Comparison of ENCODE assay signal across 1 cellular context in the genomic region with DNA sequence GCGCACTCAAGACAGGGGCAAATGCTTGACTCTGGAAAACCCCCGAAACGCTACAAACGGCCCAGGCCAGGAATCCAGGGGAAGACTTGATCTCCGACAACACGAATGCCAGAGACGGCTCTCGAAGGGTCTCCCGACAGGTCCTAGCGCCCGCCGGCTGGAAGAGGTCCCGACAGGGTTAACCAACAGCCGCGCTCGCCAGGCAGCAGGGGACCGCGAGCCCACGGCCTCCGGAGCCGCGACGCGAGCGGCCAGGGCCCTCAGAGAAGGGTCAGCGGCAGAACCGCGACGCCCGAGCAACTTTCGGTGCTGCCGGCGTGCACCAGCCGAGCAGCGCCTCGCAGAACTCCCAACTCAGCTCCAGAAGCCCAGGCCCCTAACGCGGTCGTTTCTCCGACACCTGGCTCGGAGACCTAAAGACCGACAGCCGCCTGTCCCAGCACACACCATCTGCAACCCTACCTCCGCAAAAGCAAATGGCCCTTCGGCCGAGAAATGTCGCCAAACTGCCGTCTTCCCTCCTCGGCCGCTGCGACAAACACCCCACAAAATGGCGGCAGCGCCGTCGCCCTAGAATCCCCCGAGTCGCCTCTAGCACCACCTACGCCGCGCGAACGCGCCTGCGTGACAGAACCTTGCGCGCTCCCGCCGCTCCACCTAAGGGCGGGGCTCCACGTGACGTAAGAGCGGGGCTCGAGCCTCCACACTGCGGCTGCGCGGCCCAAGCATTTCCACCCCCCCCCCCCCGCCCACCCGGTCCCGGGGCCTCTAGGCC.
TF ChIP-seq lines count a peak whose summit lies in the region.

A gene (minus strand): TSS at position 567 of the 775 bp plus-strand sequence. CDS start 3,634 bp downstream, outside the sequence.

TF ChIP-seq in K562, 482 proteins besides CTCF, POLR2A, EP300 and RAD21 (continued from another document and continues in another):
- TF ChIP-seq, protein P1, sequence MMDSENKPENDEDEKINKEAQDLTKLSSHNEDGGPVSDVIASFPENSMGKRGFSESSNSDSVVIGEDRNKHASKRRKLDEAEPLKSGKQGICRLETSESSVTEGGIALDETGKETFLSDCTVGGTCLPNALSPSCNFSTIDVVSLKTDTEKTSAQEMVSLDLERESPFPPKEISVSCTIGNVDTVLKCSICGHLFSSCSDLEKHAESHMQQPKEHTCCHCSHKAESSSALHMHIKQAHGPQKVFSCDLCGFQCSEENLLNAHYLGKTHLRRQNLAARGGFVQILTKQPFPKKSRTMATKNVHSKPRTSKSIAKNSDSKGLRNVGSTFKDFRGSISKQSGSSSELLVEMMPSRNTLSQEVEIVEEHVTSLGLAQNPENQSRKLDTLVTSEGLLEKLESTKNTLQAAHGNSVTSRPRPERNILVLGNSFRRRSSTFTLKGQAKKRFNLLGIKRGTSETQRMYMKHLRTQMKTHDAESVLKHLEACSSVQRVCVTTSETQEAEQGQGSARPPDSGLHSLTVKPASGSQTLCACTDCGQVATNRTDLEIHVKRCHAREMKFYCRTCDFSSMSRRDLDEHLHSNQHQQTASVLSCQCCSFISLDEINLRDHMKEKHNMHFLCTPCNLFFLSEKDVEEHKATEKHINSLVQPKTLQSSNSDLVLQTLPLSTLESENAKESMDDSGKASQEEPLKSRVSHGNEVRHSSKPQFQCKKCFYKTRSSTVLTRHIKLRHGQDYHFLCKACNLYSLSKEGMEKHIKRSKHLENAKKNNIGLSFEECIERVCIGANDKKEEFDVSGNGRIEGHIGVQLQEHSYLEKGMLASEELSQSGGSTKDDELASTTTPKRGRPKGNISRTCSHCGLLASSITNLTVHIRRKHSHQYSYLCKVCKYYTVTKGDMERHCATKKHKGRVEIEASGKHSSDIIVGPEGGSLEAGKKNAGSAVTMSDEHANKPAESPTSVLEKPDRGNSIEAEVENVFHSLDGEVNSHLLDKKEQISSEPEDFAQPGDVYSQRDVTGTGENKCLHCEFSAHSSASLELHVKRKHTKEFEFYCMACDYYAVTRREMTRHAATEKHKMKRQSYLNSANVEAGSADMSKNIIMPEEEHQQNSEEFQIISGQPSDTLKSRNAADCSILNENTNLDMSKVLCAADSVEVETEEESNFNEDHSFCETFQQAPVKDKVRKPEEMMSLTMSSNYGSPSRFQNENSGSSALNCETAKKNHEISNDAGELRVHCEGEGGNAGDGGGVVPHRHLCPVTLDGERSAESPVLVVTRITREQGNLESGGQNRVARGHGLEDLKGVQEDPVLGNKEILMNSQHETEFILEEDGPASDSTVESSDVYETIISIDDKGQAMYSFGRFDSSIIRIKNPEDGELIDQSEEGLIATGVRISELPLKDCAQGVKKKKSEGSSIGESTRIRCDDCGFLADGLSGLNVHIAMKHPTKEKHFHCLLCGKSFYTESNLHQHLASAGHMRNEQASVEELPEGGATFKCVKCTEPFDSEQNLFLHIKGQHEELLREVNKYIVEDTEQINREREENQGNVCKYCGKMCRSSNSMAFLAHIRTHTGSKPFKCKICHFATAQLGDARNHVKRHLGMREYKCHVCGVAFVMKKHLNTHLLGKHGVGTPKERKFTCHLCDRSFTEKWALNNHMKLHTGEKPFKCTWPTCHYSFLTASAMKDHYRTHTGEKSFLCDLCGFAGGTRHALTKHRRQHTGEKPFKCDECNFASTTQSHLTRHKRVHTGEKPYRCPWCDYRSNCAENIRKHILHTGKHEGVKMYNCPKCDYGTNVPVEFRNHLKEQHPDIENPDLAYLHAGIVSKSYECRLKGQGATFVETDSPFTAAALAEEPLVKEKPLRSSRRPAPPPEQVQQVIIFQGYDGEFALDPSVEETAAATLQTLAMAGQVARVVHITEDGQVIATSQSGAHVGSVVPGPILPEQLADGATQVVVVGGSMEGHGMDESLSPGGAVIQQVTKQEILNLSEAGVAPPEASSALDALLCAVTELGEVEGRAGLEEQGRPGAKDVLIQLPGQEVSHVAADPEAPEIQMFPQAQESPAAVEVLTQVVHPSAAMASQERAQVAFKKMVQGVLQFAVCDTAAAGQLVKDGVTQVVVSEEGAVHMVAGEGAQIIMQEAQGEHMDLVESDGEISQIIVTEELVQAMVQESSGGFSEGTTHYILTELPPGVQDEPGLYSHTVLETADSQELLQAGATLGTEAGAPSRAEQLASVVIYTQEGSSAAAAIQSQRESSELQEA (IDR thresholded peaks at IDR 0.05; ENCODE audit: low read depth), result no peak
- TF ChIP-seq CBFB (CRISPR knock-in tag; IDR thresholded peaks at IDR 0.05) (0 out of 2 replicates have a peak, but pooled peaks have one; percentile 24), HDAC1 (IDR thresholded peaks at IDR 0.05) (peak in 1 of 2 experiments; percentile 72; a peak in 1 of 4 replicates), ZNF263 (CRISPR knock-in tag; IDR thresholded peaks at IDR 0.05; ENCODE audit: borderline replicate concordance) (no peak), TAL1 (IDR thresholded peaks at IDR 0.05) (no peak), MTA2 (IDR thresholded peaks at IDR 0.05; ENCODE audit: low read depth) (no peak), ZNF384 (IDR thresholded peaks at IDR 0.05; ENCODE audit: low read depth, low read length) (no peak), BDP1 (IDR thresholded peaks at IDR 0.05; ENCODE audit: insufficient read depth, insufficient read length) (no peak), POLR2G (IDR thresholded peaks at IDR 0.05; ENCODE audit: low read depth, low read length) (peak; percentile 97), SIN3B (IDR thresholded peaks at IDR 0.05; ENCODE audit: low read depth) (no peak), MECOM (CRISPR knock-in tag; IDR thresholded peaks at IDR 0.05) (no peak), ZNF282 (CRISPR knock-in tag; IDR thresholded peaks at IDR 0.05) (peak; percentile 60; the same call in 1 of the 2 replicates), MXI1 (IDR thresholded peaks at IDR 0.05; ENCODE audit: low read depth, low read length) (no peak; the same call in 1 of the 2 replicates), HDAC8 (tag; IDR thresholded peaks at IDR 0.05) (no peak), FOXA3 (CRISPR knock-in tag; conservative IDR thresholded peaks at IDR 0.05 in 1 of 2, IDR thresholded peaks at IDR 0.05 in 1 of 2) (no peak; a peak in 1 of 4 replicates), CHD1 (IDR thresholded peaks at IDR 0.05; ENCODE audit: low read length) (peak; percentile 75), ZKSCAN8 (CRISPR knock-in tag; IDR thresholded peaks at IDR 0.05) (no peak), MED1 (CRISPR knock-in tag; IDR thresholded peaks at IDR 0.05; ENCODE audit: borderline replicate concordance) (no peak), BRCA1 (IDR thresholded peaks at IDR 0.05) (no peak), BRCA1 (CRISPR knock-in tag; IDR thresholded peaks at IDR 0.05) (no peak), TBP (optimal IDR thresholded peaks at IDR 0.05; ENCODE audit: low read depth, low read length) (peak; percentile 87), ZNF644 (tag; IDR thresholded peaks at IDR 0.05; ENCODE audit: low read depth) (0 out of 2 replicates have a peak, but pooled peaks have one; percentile 28), SMAD1 (IDR thresholded peaks at IDR 0.05; ENCODE audit: low read depth, low read length, partially characterized antibody) (no peak), YY1 (IDR thresholded peaks at IDR 0.05; ENCODE audit: borderline replicate concordance in 1 of 3, control insufficient read depth in 1 of 3, extremely low read depth in 1 of 3, insufficient read depth in 3 of 3, insufficient read length in 1 of 3, insufficient replicate concordance in 2 of 3, low read depth in 1 of 3, low read length in 2 of 3) (peak; percentile 85 to 97 (median 95)), TARDBP (IDR thresholded peaks at IDR 0.05) (no peak)
- TF ChIP-seq, protein P2, sequence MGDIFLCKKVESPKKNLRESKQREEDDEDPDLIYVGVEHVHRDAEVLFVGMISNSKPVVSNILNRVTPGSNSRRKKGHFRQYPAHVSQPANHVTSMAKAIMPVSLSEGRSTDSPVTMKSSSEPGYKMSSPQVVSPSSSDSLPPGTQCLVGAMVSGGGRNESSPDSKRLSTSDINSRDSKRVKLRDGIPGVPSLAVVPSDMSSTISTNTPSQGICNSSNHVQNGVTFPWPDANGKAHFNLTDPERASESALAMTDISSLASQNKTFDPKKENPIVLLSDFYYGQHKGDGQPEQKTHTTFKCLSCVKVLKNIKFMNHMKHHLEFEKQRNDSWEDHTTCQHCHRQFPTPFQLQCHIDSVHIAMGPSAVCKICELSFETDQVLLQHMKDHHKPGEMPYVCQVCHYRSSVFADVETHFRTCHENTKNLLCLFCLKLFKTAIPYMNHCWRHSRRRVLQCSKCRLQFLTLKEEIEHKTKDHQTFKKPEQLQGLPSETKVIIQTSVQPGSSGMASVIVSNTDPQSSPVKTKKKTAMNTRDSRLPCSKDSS (IDR thresholded peaks at IDR 0.05; ENCODE audit: low read depth, partially characterized antibody), result no peak
- TF ChIP-seq, protein P3, sequence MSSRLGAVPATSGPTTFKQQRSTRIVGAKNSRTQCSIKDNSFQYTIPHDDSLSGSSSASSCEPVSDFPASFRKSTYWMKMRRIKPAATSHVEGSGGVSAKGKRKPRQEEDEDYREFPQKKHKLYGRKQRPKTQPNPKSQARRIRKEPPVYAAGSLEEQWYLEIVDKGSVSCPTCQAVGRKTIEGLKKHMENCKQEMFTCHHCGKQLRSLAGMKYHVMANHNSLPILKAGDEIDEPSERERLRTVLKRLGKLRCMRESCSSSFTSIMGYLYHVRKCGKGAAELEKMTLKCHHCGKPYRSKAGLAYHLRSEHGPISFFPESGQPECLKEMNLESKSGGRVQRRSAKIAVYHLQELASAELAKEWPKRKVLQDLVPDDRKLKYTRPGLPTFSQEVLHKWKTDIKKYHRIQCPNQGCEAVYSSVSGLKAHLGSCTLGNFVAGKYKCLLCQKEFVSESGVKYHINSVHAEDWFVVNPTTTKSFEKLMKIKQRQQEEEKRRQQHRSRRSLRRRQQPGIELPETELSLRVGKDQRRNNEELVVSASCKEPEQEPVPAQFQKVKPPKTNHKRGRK (tag; IDR thresholded peaks at IDR 0.05), result no peak
- TF ChIP-seq, protein P4, sequence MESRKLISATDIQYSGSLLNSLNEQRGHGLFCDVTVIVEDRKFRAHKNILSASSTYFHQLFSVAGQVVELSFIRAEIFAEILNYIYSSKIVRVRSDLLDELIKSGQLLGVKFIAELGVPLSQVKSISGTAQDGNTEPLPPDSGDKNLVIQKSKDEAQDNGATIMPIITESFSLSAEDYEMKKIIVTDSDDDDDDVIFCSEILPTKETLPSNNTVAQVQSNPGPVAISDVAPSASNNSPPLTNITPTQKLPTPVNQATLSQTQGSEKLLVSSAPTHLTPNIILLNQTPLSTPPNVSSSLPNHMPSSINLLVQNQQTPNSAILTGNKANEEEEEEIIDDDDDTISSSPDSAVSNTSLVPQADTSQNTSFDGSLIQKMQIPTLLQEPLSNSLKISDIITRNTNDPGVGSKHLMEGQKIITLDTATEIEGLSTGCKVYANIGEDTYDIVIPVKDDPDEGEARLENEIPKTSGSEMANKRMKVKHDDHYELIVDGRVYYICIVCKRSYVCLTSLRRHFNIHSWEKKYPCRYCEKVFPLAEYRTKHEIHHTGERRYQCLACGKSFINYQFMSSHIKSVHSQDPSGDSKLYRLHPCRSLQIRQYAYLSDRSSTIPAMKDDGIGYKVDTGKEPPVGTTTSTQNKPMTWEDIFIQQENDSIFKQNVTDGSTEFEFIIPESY (CRISPR knock-in tag; IDR thresholded peaks at IDR 0.05), result no peak
- TF ChIP-seq, protein P5, sequence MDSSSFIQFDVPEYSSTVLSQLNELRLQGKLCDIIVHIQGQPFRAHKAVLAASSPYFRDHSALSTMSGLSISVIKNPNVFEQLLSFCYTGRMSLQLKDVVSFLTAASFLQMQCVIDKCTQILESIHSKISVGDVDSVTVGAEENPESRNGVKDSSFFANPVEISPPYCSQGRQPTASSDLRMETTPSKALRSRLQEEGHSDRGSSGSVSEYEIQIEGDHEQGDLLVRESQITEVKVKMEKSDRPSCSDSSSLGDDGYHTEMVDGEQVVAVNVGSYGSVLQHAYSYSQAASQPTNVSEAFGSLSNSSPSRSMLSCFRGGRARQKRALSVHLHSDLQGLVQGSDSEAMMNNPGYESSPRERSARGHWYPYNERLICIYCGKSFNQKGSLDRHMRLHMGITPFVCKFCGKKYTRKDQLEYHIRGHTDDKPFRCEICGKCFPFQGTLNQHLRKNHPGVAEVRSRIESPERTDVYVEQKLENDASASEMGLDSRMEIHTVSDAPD (CRISPR knock-in tag; IDR thresholded peaks at IDR 0.05), result no peak
- TF ChIP-seq, protein P6, sequence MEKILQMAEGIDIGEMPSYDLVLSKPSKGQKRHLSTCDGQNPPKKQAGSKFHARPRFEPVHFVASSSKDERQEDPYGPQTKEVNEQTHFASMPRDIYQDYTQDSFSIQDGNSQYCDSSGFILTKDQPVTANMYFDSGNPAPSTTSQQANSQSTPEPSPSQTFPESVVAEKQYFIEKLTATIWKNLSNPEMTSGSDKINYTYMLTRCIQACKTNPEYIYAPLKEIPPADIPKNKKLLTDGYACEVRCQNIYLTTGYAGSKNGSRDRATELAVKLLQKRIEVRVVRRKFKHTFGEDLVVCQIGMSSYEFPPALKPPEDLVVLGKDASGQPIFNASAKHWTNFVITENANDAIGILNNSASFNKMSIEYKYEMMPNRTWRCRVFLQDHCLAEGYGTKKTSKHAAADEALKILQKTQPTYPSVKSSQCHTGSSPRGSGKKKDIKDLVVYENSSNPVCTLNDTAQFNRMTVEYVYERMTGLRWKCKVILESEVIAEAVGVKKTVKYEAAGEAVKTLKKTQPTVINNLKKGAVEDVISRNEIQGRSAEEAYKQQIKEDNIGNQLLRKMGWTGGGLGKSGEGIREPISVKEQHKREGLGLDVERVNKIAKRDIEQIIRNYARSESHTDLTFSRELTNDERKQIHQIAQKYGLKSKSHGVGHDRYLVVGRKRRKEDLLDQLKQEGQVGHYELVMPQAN (IDR thresholded peaks at IDR 0.05; ENCODE audit: borderline replicate concordance), result peak; percentile 58; the same call in 1 of the 2 replicates
- TF ChIP-seq, protein P7, sequence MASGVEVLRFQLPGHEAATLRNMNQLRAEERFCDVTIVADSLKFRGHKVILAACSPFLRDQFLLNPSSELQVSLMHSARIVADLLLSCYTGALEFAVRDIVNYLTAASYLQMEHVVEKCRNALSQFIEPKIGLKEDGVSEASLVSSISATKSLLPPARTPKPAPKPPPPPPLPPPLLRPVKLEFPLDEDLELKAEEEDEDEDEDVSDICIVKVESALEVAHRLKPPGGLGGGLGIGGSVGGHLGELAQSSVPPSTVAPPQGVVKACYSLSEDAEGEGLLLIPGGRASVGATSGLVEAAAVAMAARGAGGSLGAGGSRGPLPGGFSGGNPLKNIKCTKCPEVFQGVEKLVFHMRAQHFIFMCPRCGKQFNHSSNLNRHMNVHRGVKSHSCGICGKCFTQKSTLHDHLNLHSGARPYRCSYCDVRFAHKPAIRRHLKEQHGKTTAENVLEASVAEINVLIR (CRISPR knock-in tag; IDR thresholded peaks at IDR 0.05), result no peak; the same call in 1 of the 2 replicates
- TF ChIP-seq, protein P8, sequence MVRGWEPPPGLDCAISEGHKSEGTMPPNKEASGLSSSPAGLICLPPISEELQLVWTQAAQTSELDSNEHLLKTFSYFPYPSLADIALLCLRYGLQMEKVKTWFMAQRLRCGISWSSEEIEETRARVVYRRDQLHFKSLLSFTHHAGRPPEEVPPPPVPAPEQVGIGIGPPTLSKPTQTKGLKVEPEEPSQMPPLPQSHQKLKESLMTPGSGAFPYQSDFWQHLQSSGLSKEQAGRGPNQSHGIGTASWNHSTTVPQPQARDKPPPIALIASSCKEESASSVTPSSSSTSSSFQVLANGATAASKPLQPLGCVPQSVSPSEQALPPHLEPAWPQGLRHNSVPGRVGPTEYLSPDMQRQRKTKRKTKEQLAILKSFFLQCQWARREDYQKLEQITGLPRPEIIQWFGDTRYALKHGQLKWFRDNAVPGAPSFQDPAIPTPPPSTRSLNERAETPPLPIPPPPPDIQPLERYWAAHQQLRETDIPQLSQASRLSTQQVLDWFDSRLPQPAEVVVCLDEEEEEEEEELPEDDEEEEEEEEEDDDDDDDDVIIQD (CRISPR knock-in tag; IDR thresholded peaks at IDR 0.05), result no peak
- TF ChIP-seq, protein P9, sequence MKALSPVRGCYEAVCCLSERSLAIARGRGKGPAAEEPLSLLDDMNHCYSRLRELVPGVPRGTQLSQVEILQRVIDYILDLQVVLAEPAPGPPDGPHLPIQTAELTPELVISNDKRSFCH (CRISPR knock-in tag; IDR thresholded peaks at IDR 0.05), result no peak
- TF ChIP-seq, protein P9 (tag; IDR thresholded peaks at IDR 0.05), result peak; percentile 75; the same call in 1 of the 2 replicates
